In genomic region chr1:247390996-247391395, GRCh38 we compare ENCODE assay signal across 15 cellular contexts.
"Had no signal": no experiment of that assay in that cellular context is flagged by ENCODE, and none has a peak within 500 bp of the region (broad histone marks: within the 10 kb centered on the region; RNA-seq: fewer than 3 reads in every experiment).

No MANE protein-coding gene starts in this region.

- H3K27ac ChIP-seq: prostate gland had no signal

- DNase-seq: activated CD4-positive, alpha-beta T cell treated with anti-CD3 and anti-CD28 coated beads, Interleukin-2, amount 50 U/mL, for 48 hours; activated CD4-positive, CD25-positive, alpha-beta regulatory T cell treated with anti-CD3 and anti-CD28 coated beads, Interleukin-2, amount 50 U/mL, for 72 hours; activated CD8-positive, alpha-beta memory T cell treated with anti-CD3 and anti-CD28 coated beads, Interleukin-2, amount 10 ng/mL, durations not matched to agents 7 days and 5 days; activated naive CD4-positive, alpha-beta T cell treated with anti-CD3 and anti-CD28 coated beads, Interleukin-2, amount 10 ng/mL, durations not matched to agents 7 days and 5 days; activated T-cell treated with anti-CD3 and anti-CD28 coated beads, Interleukin-2, amount 50 U/mL, for 1 hour; left colon; naive thymus-derived CD8-positive, alpha-beta T cell; occipital lobe; right cardiac atrium; stimulated activated CD4-positive, alpha-beta T cell treated with anti-CD3 and anti-CD28 coated beads, Interleukin-4, amount 100 ng/mL, for 4 hours; stimulated activated CD8-positive, alpha-beta memory T cell treated with anti-CD3 and anti-CD28 coated beads, Interleukin-4, amount 100 ng/mL, for 48 hours had no signal

- H3K4me1 ChIP-seq: prostate gland had no signal

- H3K4me3 Mint-ChIP-seq: type B pancreatic cell had no signal

- H3K36me3 Mint-ChIP-seq: activated CD8-positive, alpha-beta memory T cell treated with anti-CD3 and anti-CD28 coated beads, Interleukin-2, amount 10 ng/mL, durations not matched to agents 7 days and 5 days; activated naive CD4-positive, alpha-beta T cell treated with anti-CD3 and anti-CD28 coated beads, Interleukin-2, amount 10 ng/mL, durations not matched to agents 7 days and 5 days; naive thymus-derived CD8-positive, alpha-beta T cell; type B pancreatic cell had no signal

- H3K36me3 ChIP-seq: prostate gland had no signal

- H3K27ac Mint-ChIP-seq: type B pancreatic cell had no signal

- H3K9me3 ChIP-seq: prostate gland had no signal

- H3K4me3 ChIP-seq: lung, prostate gland, skin epidermis had no signal

- H3K9me3 Mint-ChIP-seq: activated naive CD4-positive, alpha-beta T cell treated with anti-CD3 and anti-CD28 coated beads, Interleukin-2, amount 10 ng/mL, durations not matched to agents 7 days and 5 days; naive thymus-derived CD8-positive, alpha-beta T cell had no signal
